In the genomic region with DNA sequence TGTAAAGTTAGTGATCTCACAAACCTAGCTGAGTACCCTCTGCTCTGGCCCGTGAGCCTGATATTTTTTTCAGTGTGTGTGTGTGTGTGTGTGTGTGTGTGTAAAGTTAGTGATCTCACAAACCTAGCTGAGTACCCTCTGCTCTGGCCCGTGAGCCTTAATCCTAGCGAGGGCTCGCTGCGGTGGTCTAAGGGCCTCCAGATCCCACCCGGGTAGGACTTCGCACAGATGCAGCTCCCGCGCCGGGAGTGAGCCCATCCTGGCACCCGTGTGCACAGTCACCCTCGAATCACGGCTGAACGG, we compare ENCODE assay signal across 8 cellular contexts. TPM values are rescaled to one million over a fixed set of nuclear protein-coding genes. Genes with fewer than 3 reads are reported as not detected.
DNase-seq lines count a peak whose midpoint lies in the region; ATAC-seq and TF ChIP-seq lines count a peak whose summit lies in the region.
"Not testable (repeated sequence)": the region's sequence is repeated elsewhere in the genome, so short reads cannot be mapped to it uniquely, and the experiment has no call there.

No MANE protein-coding gene starts in this region.

- CTCF ChIA-PET in Caco-2 (lab: Charles Lee): not testable (repeated sequence)

- H3K18ac ChIP-seq in trophoblast cell (ENCODE audit: low read length): peak overlapping the region; percentile 13

- H3K4me1 Mint-ChIP-seq in Caco-2 (ENCODE audit: low read depth, unreplicated experiment): not testable (repeated sequence)

- H3K9ac ChIP-seq in SK-N-MC (ENCODE audit: insufficient read length) (peak overlapping the region; percentile 95), adipocyte (ENCODE audit: low read length) (peak overlapping the region; percentile 88), trophoblast cell (ENCODE audit: low read length) (peak overlapping the region; percentile 89)

- H4K91ac ChIP-seq in trophoblast cell (ENCODE audit: low read depth, low read length): peak overlapping the region; percentile 22

- H2AK5ac ChIP-seq in trophoblast cell (ENCODE audit: low read length): not testable (repeated sequence)

- H3K4ac ChIP-seq in trophoblast cell (ENCODE audit: low read depth, low read length): peak overlapping the region; percentile 46

- intact Hi-C loops in Caco-2 (cut with micrococcal nuclease; ENCODE audit: unreplicated experiment): not testable (repeated sequence)
- intact Hi-C loops in thyroid gland (cut with DNase I): loop anchor here (10.0 kb wide), 1 partner anchor 63 kb away; no protein-coding TSS in a partner anchor

- H3K9me3 Mint-ChIP-seq in Caco-2 (ENCODE audit: unreplicated experiment): not testable (repeated sequence)

- H3K79me2 ChIP-seq in trophoblast cell (ENCODE audit: control insufficient read depth, insufficient read depth, low read length, poor library complexity): not testable (repeated sequence)

- peak overlapping the region; percentile 84 for H3K4me2 ChIP-seq in trophoblast cell (ENCODE audit: low read length)

- H2BK12ac ChIP-seq in trophoblast cell (ENCODE audit: low read length): not testable (repeated sequence)

- no CpG with 5 or more reads among the region's 14 CpGs for WGBS in trophoblast cell (ENCODE audit: extremely low coverage, insufficient coverage, insufficient read length)
- whole genome bisulfite sequencing in thyroid gland, 2 donors: 0% methylated on average over 3 of the region's 14 CpGs; no CpG with 5 or more reads in 1 of the 2 donors

- not testable (repeated sequence) for DNase-seq in Caco-2; SK-N-MC (ENCODE audit: low read depth, low spot score); adipocyte (ENCODE audit: low read depth); epithelial cell of proximal tubule (ENCODE audit: low read depth); trophoblast cell; thyroid gland
- peak; percentile 79 for DNase-seq in left kidney (ENCODE audit: low read depth, low spot score)

- not testable (repeated sequence) for TF ChIP-seq POLR2A in thyroid gland (IDR thresholded peaks at IDR 0.05)

- H3K9me3 ChIP-seq in Caco-2; SK-N-MC (ENCODE audit: low read depth, low read length); adipocyte (ENCODE audit: control insufficient read depth, low read length); trophoblast cell (ENCODE audit: insufficient read depth, low read depth, low read length); thyroid gland: not testable (repeated sequence)

- not testable (repeated sequence) for H3K23ac ChIP-seq in trophoblast cell (ENCODE audit: low read length)

- POLR2A ChIA-PET in Caco-2 (lab: Charles Lee): interaction anchor here (0.6 to 1.2 kb wide), 2 partner anchors 36 to 49 kb away, joined by 4 read pairs; no protein-coding TSS in a partner anchor

- TF ChIP-seq CTCF in Caco-2 (IDR thresholded peaks at IDR 0.05; ENCODE audit: insufficient read depth in 1 of 2, low read depth in 1 of 2, low read length in 1 of 2, severe bottlenecking in 1 of 2, unreplicated experiment in 1 of 2); epithelial cell of proximal tubule (conservative IDR thresholded peaks at IDR 0.05; ENCODE audit: low read depth, low read length); thyroid gland (IDR thresholded peaks at IDR 0.05): not testable (repeated sequence)

- peak; percentile 37 for ATAC-seq in HG03175 (IDR thresholded peaks at IDR 0.05; ENCODE audit: unreplicated experiment)

- not testable (repeated sequence) for H3K27me3 ChIP-seq in Caco-2 (replicated peaks; ENCODE audit: control insufficient read depth, insufficient read depth, low read length); adipocyte (replicated peaks; ENCODE audit: control insufficient read depth, insufficient read depth, low read length); trophoblast cell (ENCODE audit: insufficient read depth, low read length); thyroid gland

- peaks cover 13% of the 10 kb centered on the region for H3K79me1 ChIP-seq in trophoblast cell (ENCODE audit: low read length)

- peak overlapping the region; percentile 54 for H3K14ac ChIP-seq in trophoblast cell (ENCODE audit: low read length)

- not testable (repeated sequence) for H3K36me3 ChIP-seq in Caco-2 (ENCODE audit: control insufficient read depth, insufficient read depth, low read length); SK-N-MC (ENCODE audit: insufficient read depth, low read length); adipocyte (ENCODE audit: control insufficient read depth, insufficient read depth, low read length, severe bottlenecking); trophoblast cell (ENCODE audit: control insufficient read depth in 1 of 2, insufficient read depth in 2 of 2, low read length in 2 of 2); thyroid gland

- H3K4me3 ChIP-seq in Caco-2 (ENCODE audit: low read depth, low read length): peak overlapping the region; percentile 98
- peak overlapping the region; percentile 100 for H3K4me3 ChIP-seq in SK-N-MC
- peak overlapping the region; percentile 90 for H3K4me3 ChIP-seq in adipocyte (ENCODE audit: low read length)
- peak overlapping the region; percentile 86 for H3K4me3 ChIP-seq in epithelial cell of proximal tubule (ENCODE audit: low read depth, low read length)
- H3K4me3 ChIP-seq in trophoblast cell (ENCODE audit: low read depth, low read length): peak overlapping the region; percentile 93
- peak overlapping the region; percentile 75 to 93 (median 79) for H3K4me3 ChIP-seq in thyroid gland (replicated peaks in 1 of 3)

- H4K8ac ChIP-seq in trophoblast cell (ENCODE audit: low read depth, low read length): peak overlapping the region; percentile 70

- peak overlapping the region; percentile 46 for H2AFZ ChIP-seq in trophoblast cell (ENCODE audit: insufficient read depth, low read length, poor library complexity)

- not testable (repeated sequence) for BruUV-seq in Caco-2 (replicated peaks; lab: Mats Ljungman, UMichigan)

- not testable (repeated sequence) for H3K36me3 Mint-ChIP-seq in Caco-2 (ENCODE audit: insufficient read depth, unreplicated experiment)

- H3K4me1 ChIP-seq in Caco-2; adipocyte (ENCODE audit: control insufficient read depth, insufficient read depth, low read length); trophoblast cell (ENCODE audit: control insufficient read depth in 1 of 2, insufficient read depth in 2 of 2, low read length in 2 of 2); thyroid gland: not testable (repeated sequence)

- not testable (repeated sequence) for H3K27me3 Mint-ChIP-seq in Caco-2 (ENCODE audit: insufficient read depth, unreplicated experiment)

- peak overlapping the region; percentile 95 for H3K27ac Mint-ChIP-seq in Caco-2 (ENCODE audit: unreplicated experiment)

- H3K27ac ChIP-seq in SK-N-MC (peak overlapping the region; percentile 77; the same call in 1 of the 2 replicates), trophoblast cell (ENCODE audit: low read depth, low read length) (peak overlapping the region; percentile 50), thyroid gland (peak overlapping the region; percentile 89 to 90 (median 90))

- H3K4me3 Mint-ChIP-seq in Caco-2 (ENCODE audit: unreplicated experiment): peak overlapping the region; percentile 85

- peak overlapping the region; percentile 48 for H2BK5ac ChIP-seq in trophoblast cell (ENCODE audit: low read depth, low read length, poor library complexity)

- H2BK120ac ChIP-seq in trophoblast cell (ENCODE audit: insufficient read depth, low read length, poor library complexity): peak overlapping the region; percentile 35

- H4K12ac ChIP-seq in trophoblast cell (ENCODE audit: low read depth, low read length): peak overlapping the region; percentile 3

RNA-seq across cellular contexts. Expression of a gene that starts 0.7 kb away (rescaled TPM):
- total RNA-seq in Caco-2 (2022) (10.8 and 12.1 TPM in 2 replicates), epithelial cell of proximal tubule (19.5 and 33.2 TPM in 2 replicates), thyroid gland (10 to 100 TPM in 3 of 4 donors, 1 to 10 TPM in 1; 4.6 to 16.8 (median 13.2) TPM)
- 24.6 and 27.0 TPM in 2 replicates for polyA plus RNA-seq in trophoblast cell (2013)

RNA-seq across cellular contexts. Expression of a gene that starts 20.8 kb away (rescaled TPM):
- total RNA-seq in Caco-2 (2022) (not detected in 2 replicates), epithelial cell of proximal tubule (1.0 and 3.8 TPM in 2 replicates), thyroid gland (under 1 TPM in 2 of 4 donors, not detected in 2; 0.59 to 0.94 TPM)
- polyA plus RNA-seq in trophoblast cell (2013): not detected in 2 replicates

RNA-seq across cellular contexts. Expression of a gene that starts 29.8 kb away (rescaled TPM):
- total RNA-seq in Caco-2 (2022) (52.2 and 54.6 TPM in 2 replicates), epithelial cell of proximal tubule (21.6 and 33.5 TPM in 2 replicates), thyroid gland (10 to 100 TPM; 59.5 to 80.4 (median 73.1) TPM)
- polyA plus RNA-seq in trophoblast cell (2013): 43.3 and 45.5 TPM in 2 replicates
